In the genomic region with DNA sequence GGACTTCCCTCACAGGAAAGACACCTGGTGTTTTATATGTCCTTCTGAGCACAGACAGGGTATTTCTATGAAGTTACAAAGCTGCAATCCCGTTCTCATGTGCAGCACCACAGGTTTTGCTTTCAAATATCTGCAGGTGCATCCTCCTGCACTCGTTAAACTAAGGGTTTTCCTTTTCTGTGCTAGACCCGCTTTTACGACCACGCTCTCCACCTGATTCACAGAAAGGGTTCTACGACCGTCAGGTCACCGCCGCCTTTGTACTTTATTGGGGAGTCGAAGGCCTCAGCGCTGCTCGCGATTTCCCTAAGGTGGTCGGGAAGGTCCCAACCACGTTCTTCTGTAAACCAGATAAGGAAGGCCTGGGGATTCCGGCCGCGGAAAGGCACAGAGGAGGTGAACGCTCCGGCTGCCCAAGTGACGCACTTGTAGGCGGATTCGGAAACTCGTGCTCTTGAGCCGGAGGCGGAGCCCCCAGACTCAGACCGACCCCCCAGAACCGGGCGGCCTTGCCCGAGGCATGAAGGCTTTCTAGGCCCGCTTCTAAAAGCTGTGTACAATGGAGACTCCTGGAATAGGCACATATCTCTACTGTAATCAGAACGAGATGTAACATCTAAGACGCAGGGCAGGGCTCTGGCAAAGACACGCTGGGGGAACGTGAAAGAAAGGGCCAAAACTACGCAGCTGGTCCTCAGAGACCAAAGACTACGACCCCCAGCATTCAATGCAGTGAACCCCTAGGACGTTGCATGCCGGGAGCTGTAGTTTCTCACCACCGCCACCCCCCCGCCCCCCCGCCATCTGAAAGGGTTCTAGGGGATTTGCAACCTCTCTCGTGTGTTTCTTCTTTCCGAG, we compare ENCODE assay signal across 8 cellular contexts. TPM values are rescaled to one million over a fixed set of nuclear protein-coding genes. Genes with fewer than 3 reads are reported as not detected.
DNase-seq lines count a peak whose midpoint lies in the region; ATAC-seq and TF ChIP-seq lines count a peak whose summit lies in the region.

No MANE protein-coding gene starts in this region.

- H3K36me3 Mint-ChIP-seq in activated naive CD8-positive, alpha-beta T cell treated with anti-CD3 and anti-CD28 coated beads, Interleukin-2, amount 10 ng/mL, durations not matched to agents 7 days and 5 days, result peaks cover 24% of the 10 kb centered on the region

- H3K27ac Mint-ChIP-seq in activated naive CD8-positive, alpha-beta T cell treated with anti-CD3 and anti-CD28 coated beads, Interleukin-2, amount 10 ng/mL, durations not matched to agents 7 days and 5 days, result peak overlapping the region; percentile 100

- peak in 1 of 2 donors; percentile 61 for TF ChIP-seq POLR2A in suprapubic skin (IDR thresholded peaks at IDR 0.05)

- 2% methylated on average over 40 of the region's 44 CpGs for WGBS in suprapubic skin

- no peak for TF ChIP-seq CTCF in omental fat pad (IDR thresholded peaks at IDR 0.05)
- no peak for TF ChIP-seq CTCF in suprapubic skin (IDR thresholded peaks at IDR 0.05)

- intact Hi-C loops in head of caudate nucleus (cut with DNase I), result no loop called here

- DNase-seq in ELF-1 (ENCODE audit: low read depth, low spot score) (peak; percentile 83), NCI-H1417 (lab: John Stamatoyannopoulos, UW) (peak; percentile 94 to 99 (median 99)), SKM-1 treated with dmso at 0.1 percent for 144 hours (lab: John Stamatoyannopoulos, UW; ENCODE audit: unreplicated experiment) (peak; percentile 74), head of caudate nucleus (peak; percentile 77 to 98 (median 91)), omental fat pad (ENCODE audit: low spot score) (peak; percentile 51), suprapubic skin (ENCODE audit: low spot score in 2 of 2) (peak; percentile 93 to 94)
- DNase-seq in activated naive CD8-positive, alpha-beta T cell treated with anti-CD3 and anti-CD28 coated beads, Interleukin-2, amount 10 ng/mL, durations not matched to agents 7 days and 5 days, result peak; percentile 81

- peak; percentile 16 for ATAC-seq in HG02571 (IDR thresholded peaks at IDR 0.05; ENCODE audit: unreplicated experiment)
- ATAC-seq in activated naive CD8-positive, alpha-beta T cell treated with anti-CD3 and anti-CD28 coated beads, Interleukin-2, amount 10 ng/mL, durations not matched to agents 7 days and 5 days (ENCODE audit: low read depth), result peak; percentile 51
- peak; percentile 70 for ATAC-seq in omental fat pad (ENCODE audit: low FRiP score)

- H3K27me3 ChIP-seq in suprapubic skin, result no peaks in the 10 kb centered on the region

- H3K4me3 ChIP-seq in suprapubic skin, result peak overlapping the region; percentile 86

- peak overlapping the region; percentile 86 for H3K27ac ChIP-seq in suprapubic skin

- no peaks in the 10 kb centered on the region for H3K9me3 Mint-ChIP-seq in activated naive CD8-positive, alpha-beta T cell treated with anti-CD3 and anti-CD28 coated beads, Interleukin-2, amount 10 ng/mL, durations not matched to agents 7 days and 5 days

- H3K4me1 ChIP-seq in suprapubic skin, result peaks cover 40% of the 10 kb centered on the region

- POLR2A ChIA-PET in activated naive CD8-positive, alpha-beta T cell treated with anti-CD3 and anti-CD28 coated beads, Interleukin-2, amount 10 ng/mL, durations not matched to agents 7 days and 5 days (lab: Charles Lee), result interaction anchor here (0.6 to 4.8 kb wide), 23 partner anchors 11 to 1402 kb away, joined by 3 to 58 read pairs (median 4); a partner anchor contains a TSS

- no peak for TF ChIP-seq EP300 in suprapubic skin (IDR thresholded peaks at IDR 0.05)

- H3K4me3 Mint-ChIP-seq in activated naive CD8-positive, alpha-beta T cell treated with anti-CD3 and anti-CD28 coated beads, Interleukin-2, amount 10 ng/mL, durations not matched to agents 7 days and 5 days, result peak overlapping the region; percentile 93

- peaks cover 10% of the 10 kb centered on the region for H3K36me3 ChIP-seq in suprapubic skin

- H3K4me1 Mint-ChIP-seq in activated naive CD8-positive, alpha-beta T cell treated with anti-CD3 and anti-CD28 coated beads, Interleukin-2, amount 10 ng/mL, durations not matched to agents 7 days and 5 days, result peaks cover 44% of the 10 kb centered on the region

- no peaks in the 10 kb centered on the region for H3K9me3 ChIP-seq in suprapubic skin

- H3K27me3 Mint-ChIP-seq in activated naive CD8-positive, alpha-beta T cell treated with anti-CD3 and anti-CD28 coated beads, Interleukin-2, amount 10 ng/mL, durations not matched to agents 7 days and 5 days, result no peaks in the 10 kb centered on the region

RNA-seq across cellular contexts. Expression of a gene that starts 0.9 kb away (rescaled TPM):
- 100 to 1,000 TPM; 279 to 304 TPM for total RNA-seq in activated naive CD8-positive, alpha-beta T cell treated with anti-CD3 and anti-CD28 coated beads, Interleukin-2, amount 10 ng/mL, durations not matched to agents 7 days and 5 days
- 100 to 1,000 TPM; 289 to 590 (median 554) TPM for total RNA-seq in omental fat pad
- total RNA-seq in suprapubic skin, result 100 to 1,000 TPM; 138 to 156 (median 141) TPM

RNA-seq across cellular contexts. Expression of a gene that starts 36.4 kb away (rescaled TPM):
- total RNA-seq in activated naive CD8-positive, alpha-beta T cell treated with anti-CD3 and anti-CD28 coated beads, Interleukin-2, amount 10 ng/mL, durations not matched to agents 7 days and 5 days, result 10 to 100 TPM; 32.5 to 37.6 TPM
- 10 to 100 TPM; 14.6 to 41.4 (median 24.6) TPM for total RNA-seq in omental fat pad
- 10 to 100 TPM; 23.4 to 42.2 (median 24.2) TPM for total RNA-seq in suprapubic skin

Comparison
In these comparisons a context has a peak if more than half of its experiments do, and no peak if none do; other contexts are left out.
1. Peak in every context shown above with its lines: DNase-seq, ATAC-seq, H3K4me3 ChIP-seq and H3K27ac ChIP-seq.
2. ATAC-seq: peak in every context shown above with its lines; median percentile 70 in omental fat pad; 51 in activated naive CD8-positive, alpha-beta T cell treated with anti-CD3 and anti-CD28 coated beads, Interleukin-2, amount 10 ng/mL, durations not matched to agents 7 days and 5 days; 16 in HG02571.